Comparison of ENCODE assay signal across 12 cellular contexts in the genomic region with DNA sequence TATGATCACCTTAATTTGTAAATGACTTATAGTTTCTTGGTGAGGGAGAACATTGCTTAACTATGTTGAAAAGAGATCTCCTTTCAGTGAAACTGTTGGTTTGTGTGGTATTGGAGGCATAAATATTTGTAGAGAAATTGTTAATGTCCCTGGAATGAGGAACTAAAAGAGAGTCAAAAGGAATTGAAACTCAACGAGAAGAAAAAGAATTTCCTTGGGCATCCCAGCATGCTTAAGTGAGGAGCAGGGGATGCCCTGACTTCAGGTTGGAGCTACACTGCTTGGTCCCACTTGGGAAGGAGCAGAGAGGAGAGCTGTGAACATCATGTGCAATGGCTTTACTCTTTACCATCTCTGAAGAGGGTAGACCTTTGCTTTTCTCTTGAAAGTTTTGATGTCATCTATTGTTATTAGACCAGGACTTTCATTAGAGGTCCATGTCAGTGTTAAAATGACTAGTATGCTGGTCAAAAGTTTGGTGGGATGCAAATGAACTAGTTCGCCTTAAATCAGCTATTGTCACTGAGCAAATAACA. TPM values are rescaled to one million over a fixed set of nuclear protein-coding genes. Genes with fewer than 3 reads are reported as not detected.
DNase-seq lines count a peak whose midpoint lies in the region; ATAC-seq and TF ChIP-seq lines count a peak whose summit lies in the region.
"Had no signal": no experiment of that assay in that cellular context is flagged by ENCODE, and none has a peak within 500 bp of the region (broad histone marks: within the 10 kb centered on the region; RNA-seq: fewer than 3 reads in every experiment).

No MANE protein-coding gene starts in this region.

- peak; percentile 54 for DNase-seq in SIG-M5 treated with dmso at 0.1 percent for 504 hours (lab: John Stamatoyannopoulos, UW; ENCODE audit: unreplicated experiment)
- DNase-seq in SIG-M5 (lab: John Stamatoyannopoulos, UW), result no peak
- peak; percentile 62 for DNase-seq in PC-3
- DNase-seq in fibroblast of the aortic adventitia (ENCODE audit: low read depth), result peak; percentile 50
- no peak for DNase-seq in upper lobe of right lung
- no peak for DNase-seq in stimulated activated naive CD4-positive, alpha-beta T cell (lab: John Stamatoyannopoulos, UW)
- DNase-seq in NCI-H748 treated with DMSO at 0.1 percent for 48 hours (lab: John Stamatoyannopoulos, UW), result no peak
- no peak for DNase-seq in stimulated activated CD4-positive, alpha-beta T cell treated with anti-CD3 and anti-CD28 coated beads, Interleukin-4, amount 100 ng/mL, for 4 hours
- DNase-seq: NCI-H2107, pancreas had no signal

- H3K4me3 ChIP-seq in PC-3 (ENCODE audit: low read length), result no peak overlapping the region
- H3K4me3 ChIP-seq in fibroblast of the aortic adventitia (ENCODE audit: low read depth, low read length), result no peak overlapping the region
- H3K4me3 ChIP-seq in upper lobe of right lung, result no peak overlapping the region
- H3K4me3 ChIP-seq: pancreas had no signal

- H3K9ac ChIP-seq in PC-3 (ENCODE audit: low read length), result peak overlapping the region; percentile 58

- TF ChIP-seq CTCF in PC-3 (conservative IDR thresholded peaks at IDR 0.05; ENCODE audit: low read depth, low read length) (no peak), fibroblast of the aortic adventitia (IDR thresholded peaks at IDR 0.05; ENCODE audit: insufficient read depth, low read length) (no peak), upper lobe of right lung (IDR thresholded peaks at IDR 0.05) (no peak)

- H4K20me1 ChIP-seq in PC-3 (ENCODE audit: low read length), result no peaks in the 10 kb centered on the region

- no peaks in the 10 kb centered on the region for H3K9me3 ChIP-seq in PC-3 (ENCODE audit: low read length)
- no peaks in the 10 kb centered on the region for H3K9me3 ChIP-seq in upper lobe of right lung
- H3K9me3 ChIP-seq: pancreas had no signal

- peaks cover 52% of the 10 kb centered on the region for H3K4me1 ChIP-seq in PC-3 (ENCODE audit: insufficient read depth, low read length)
- H3K4me1 ChIP-seq in upper lobe of right lung, result no peaks in the 10 kb centered on the region

- H3K79me2 ChIP-seq in PC-3 (ENCODE audit: low read length), result no peaks in the 10 kb centered on the region

- H3K9me2 ChIP-seq in PC-3 (replicated peaks; ENCODE audit: low read length), result no peaks in the 10 kb centered on the region

- peak overlapping the region; percentile 60 for H3K4me2 ChIP-seq in PC-3 (ENCODE audit: low read length)

- H2AFZ ChIP-seq in PC-3 (ENCODE audit: low read length), result no peak overlapping the region

- CTCF ChIA-PET in PC-3 (lab: Charles Lee), result no interaction called here

- H3K36me3 ChIP-seq in PC-3 (ENCODE audit: low read depth, low read length), result no peaks in the 10 kb centered on the region
- H3K36me3 ChIP-seq in upper lobe of right lung, result no peaks in the 10 kb centered on the region
- H3K36me3 ChIP-seq: pancreas had no signal

- H3F3A ChIP-seq in PC-3 (ENCODE audit: low read length, unreplicated experiment), result peaks cover 4% of the 10 kb centered on the region

- H3K27ac ChIP-seq in PC-3 (ENCODE audit: low read length) (peak overlapping the region; percentile 98), upper lobe of right lung (peak overlapping the region; percentile 8)
- H3K27ac ChIP-seq: 22Rv1 had no signal

- intact Hi-C loops in PC-3 (cut with micrococcal nuclease), result loop anchor here (1.0 to 10.0 kb wide), 3 partner anchors 41 to 299 kb away; a partner anchor contains a TSS
- intact Hi-C loops in upper lobe of right lung (cut with DNase I), result no loop called here

- POLR2A ChIA-PET in PC-3 (lab: Charles Lee; ENCODE audit: unreplicated experiment), result interaction anchor here (0.6 kb wide), 1 partner anchor 13 kb away, joined by 3 read pairs; no protein-coding TSS in a partner anchor

- ATAC-seq in PC-3, result peak; percentile 20
- ATAC-seq in upper lobe of right lung, result peak; percentile 69

- no TSS peak for BruUV-seq in PC-3 (replicated peaks; lab: Mats Ljungman, UMichigan)

- H3K27me3 ChIP-seq in PC-3 (ENCODE audit: low read length) (no peaks in the 10 kb centered on the region), upper lobe of right lung (no peaks in the 10 kb centered on the region)
- H3K27me3 ChIP-seq: pancreas had no signal

RNA-seq across cellular contexts. Expression of a gene that starts 21.7 kb away (rescaled TPM):
- not detected in 2 replicates for total RNA-seq in PC-3 (2014; rRNA removed)
- total RNA-seq in fibroblast of the aortic adventitia (ENCODE audit: low replicate concordance), result not detected in 2 replicates
- 1.1 TPM for total RNA-seq in upper lobe of right lung

RNA-seq across cellular contexts. Expression of a gene that starts 30.7 kb away (rescaled TPM):
- total RNA-seq in PC-3 (2014; rRNA removed), result 0.18 TPM in 1 of 2 replicates, not detected in the other
- total RNA-seq in fibroblast of the aortic adventitia (ENCODE audit: low replicate concordance), result not detected in 2 replicates
- total RNA-seq in upper lobe of right lung, result not detected
- total RNA-seq: cardiac septum had no signal

RNA-seq across cellular contexts. Expression of a gene that starts 48.8 kb away (rescaled TPM):
- total RNA-seq in PC-3 (2014; rRNA removed), result not detected in 2 replicates
- total RNA-seq in fibroblast of the aortic adventitia (ENCODE audit: low replicate concordance), result not detected in 2 replicates
- total RNA-seq in upper lobe of right lung, result not detected
- total RNA-seq: cardiac septum, pancreas had no signal

RNA-seq across cellular contexts. Expression of a gene that starts 51.0 kb away (rescaled TPM):
- total RNA-seq in PC-3 (2014; rRNA removed) (not detected in 2 replicates), fibroblast of the aortic adventitia (ENCODE audit: low replicate concordance) (not detected in 2 replicates), upper lobe of right lung (0.35 TPM)
- total RNA-seq: cardiac septum, pancreas had no signal

Comparison
In these comparisons a context has a peak if more than half of its experiments do, and no peak if none do; other contexts are left out.
1. DNase-seq: peak in SIG-M5 treated with dmso at 0.1 percent for 504 hours (single experiment), PC-3 (single experiment) and fibroblast of the aortic adventitia (single experiment); none in SIG-M5 (single experiment), upper lobe of right lung (single experiment), stimulated activated naive CD4-positive, alpha-beta T cell (0 of 6), NCI-H748 treated with DMSO at 0.1 percent for 48 hours (single experiment) and stimulated activated CD4-positive, alpha-beta T cell treated with anti-CD3 and anti-CD28 coated beads, Interleukin-4, amount 100 ng/mL, for 4 hours (0 of 2).